ENCODE assay signal across 26 cellular contexts in genomic region chr10:124370426-124370825, GRCh38.
"Had no signal": no experiment of that assay in that cellular context is flagged by ENCODE, and none has a peak within 500 bp of the region (broad histone marks: within the 10 kb centered on the region; RNA-seq: fewer than 3 reads in every experiment).

No MANE protein-coding gene starts in this region.

- H3K36me3 Mint-ChIP-seq: naive thymus-derived CD4-positive, alpha-beta T cell; natural killer cell; neural progenitor cell; stimulated activated effector memory CD8-positive, alpha-beta T cell treated with anti-CD3 and anti-CD28 coated beads, Interleukin-12 subunit alpha, Interleukin-12 subunit beta, amount 100 ng/mL, for 72 hours had no signal

- H3K9ac ChIP-seq: neural progenitor cell had no signal

- H3K4me1 ChIP-seq: pancreas, psoas muscle, right lobe of liver, sigmoid colon, stomach, thyroid gland, tibial nerve, upper lobe of left lung, vagina had no signal

- H3K27me3 ChIP-seq: neural progenitor cell, pancreas, right lobe of liver, sigmoid colon, thyroid gland, upper lobe of left lung, vagina had no signal

- H3K4me3 ChIP-seq: neural progenitor cell, pancreas, psoas muscle, right lobe of liver, sigmoid colon, stomach, thoracic aorta, thyroid gland, tibial nerve, upper lobe of left lung, vagina had no signal

- H3K27ac Mint-ChIP-seq: naive thymus-derived CD4-positive, alpha-beta T cell; natural killer cell; nephron; neural progenitor cell; progenitor cell of endocrine pancreas; stimulated activated effector memory CD8-positive, alpha-beta T cell treated with anti-CD3 and anti-CD28 coated beads, Interleukin-12 subunit alpha, Interleukin-12 subunit beta, amount 100 ng/mL, for 72 hours; stimulated activated naive B cell treated with anti-CD40 and anti-IgM and Interleukin-4, amounts not matched to agents 10 μg/mL and 1 μg/mL and 100 μg/mL, for 72 hours; stimulated activated naive CD8-positive, alpha-beta T cell treated with anti-CD3 and anti-CD28 coated beads, Interleukin-15, Interleukin-2, amounts not matched to agents 100 ng/mL and 50 ng/mL, for 24 hours had no signal

- H3K27ac ChIP-seq: neural progenitor cell, pancreas, psoas muscle, right lobe of liver, sigmoid colon, stomach, thoracic aorta, thyroid gland, tibial nerve, upper lobe of left lung, vagina had no signal

- H3K4me3 Mint-ChIP-seq: naive thymus-derived CD4-positive, alpha-beta T cell; natural killer cell; nephron; neural progenitor cell; stimulated activated effector memory CD8-positive, alpha-beta T cell treated with anti-CD3 and anti-CD28 coated beads, Interleukin-12 subunit alpha, Interleukin-12 subunit beta, amount 100 ng/mL, for 72 hours; stimulated activated naive B cell treated with anti-CD40 and anti-IgM and Interleukin-4, amounts not matched to agents 10 μg/mL and 1 μg/mL and 100 μg/mL, for 72 hours; stimulated activated naive CD8-positive, alpha-beta T cell treated with anti-CD3 and anti-CD28 coated beads, Interleukin-15, Interleukin-2, amounts not matched to agents 100 ng/mL and 50 ng/mL, for 24 hours had no signal

- H3K4me1 Mint-ChIP-seq: natural killer cell had no signal

- H3K9me3 ChIP-seq: pancreas, psoas muscle, right lobe of liver, sigmoid colon, stomach, thoracic aorta, thyroid gland, tibial nerve, upper lobe of left lung, vagina had no signal

- H3K36me3 ChIP-seq: neural progenitor cell, pancreas, right lobe of liver, sigmoid colon, stomach, thoracic aorta, thyroid gland, tibial nerve, upper lobe of left lung, vagina had no signal

- ATAC-seq: naive thymus-derived CD4-positive, alpha-beta T cell; natural killer cell; pancreas; psoas muscle; right cardiac atrium; right lobe of liver; stimulated activated effector memory CD8-positive, alpha-beta T cell treated with anti-CD3 and anti-CD28 coated beads, Interleukin-12 subunit alpha, Interleukin-12 subunit beta, amount 100 ng/mL, for 72 hours; stimulated activated naive B cell treated with anti-CD40 and anti-IgM and Interleukin-4, amounts not matched to agents 10 μg/mL and 1 μg/mL and 100 μg/mL, for 72 hours had no signal

- H3K9me3 Mint-ChIP-seq: natural killer cell; stimulated activated effector memory CD8-positive, alpha-beta T cell treated with anti-CD3 and anti-CD28 coated beads, Interleukin-12 subunit alpha, Interleukin-12 subunit beta, amount 100 ng/mL, for 72 hours; stimulated activated naive CD8-positive, alpha-beta T cell treated with anti-CD3 and anti-CD28 coated beads, Interleukin-15, Interleukin-2, amounts not matched to agents 100 ng/mL and 50 ng/mL, for 24 hours had no signal

- H3K4me2 ChIP-seq: neural progenitor cell had no signal

- DNase-seq: naive thymus-derived CD4-positive, alpha-beta T cell; natural killer cell; occipital lobe; pancreas; psoas muscle; right cardiac atrium; right lobe of liver; sigmoid colon; stimulated activated CD4-positive, alpha-beta T cell treated with anti-CD3 and anti-CD28 coated beads, Interleukin-15, amount 100 ng/mL, for 24 hours; stimulated activated CD4-positive, alpha-beta T cell treated with anti-CD3 and anti-CD28 coated beads, Interleukin-2, amount 100 ng/mL, for 24 hours; stimulated activated CD4-positive, alpha-beta T cell treated with anti-CD3 and anti-CD28 coated beads, Interleukin-2, amount 100 ng/mL, for 48 hours; stimulated activated CD4-positive, alpha-beta T cell treated with anti-CD3 and anti-CD28 coated beads, Interleukin-4, amount 100 ng/mL, for 24 hours; stimulated activated naive B cell treated with anti-CD40 and anti-IgM and Interleukin-4, amounts not matched to agents 10 μg/mL and 1 μg/mL and 100 μg/mL, for 72 hours; stimulated activated naive CD4-positive, alpha-beta T cell treated with Interleukin-2 at 50 U/mL for 16 hours; stomach; thyroid gland; trophoblast cell; upper lobe of left lung had no signal
